ENCODE assay signal across 9 cellular contexts in the genomic region with DNA sequence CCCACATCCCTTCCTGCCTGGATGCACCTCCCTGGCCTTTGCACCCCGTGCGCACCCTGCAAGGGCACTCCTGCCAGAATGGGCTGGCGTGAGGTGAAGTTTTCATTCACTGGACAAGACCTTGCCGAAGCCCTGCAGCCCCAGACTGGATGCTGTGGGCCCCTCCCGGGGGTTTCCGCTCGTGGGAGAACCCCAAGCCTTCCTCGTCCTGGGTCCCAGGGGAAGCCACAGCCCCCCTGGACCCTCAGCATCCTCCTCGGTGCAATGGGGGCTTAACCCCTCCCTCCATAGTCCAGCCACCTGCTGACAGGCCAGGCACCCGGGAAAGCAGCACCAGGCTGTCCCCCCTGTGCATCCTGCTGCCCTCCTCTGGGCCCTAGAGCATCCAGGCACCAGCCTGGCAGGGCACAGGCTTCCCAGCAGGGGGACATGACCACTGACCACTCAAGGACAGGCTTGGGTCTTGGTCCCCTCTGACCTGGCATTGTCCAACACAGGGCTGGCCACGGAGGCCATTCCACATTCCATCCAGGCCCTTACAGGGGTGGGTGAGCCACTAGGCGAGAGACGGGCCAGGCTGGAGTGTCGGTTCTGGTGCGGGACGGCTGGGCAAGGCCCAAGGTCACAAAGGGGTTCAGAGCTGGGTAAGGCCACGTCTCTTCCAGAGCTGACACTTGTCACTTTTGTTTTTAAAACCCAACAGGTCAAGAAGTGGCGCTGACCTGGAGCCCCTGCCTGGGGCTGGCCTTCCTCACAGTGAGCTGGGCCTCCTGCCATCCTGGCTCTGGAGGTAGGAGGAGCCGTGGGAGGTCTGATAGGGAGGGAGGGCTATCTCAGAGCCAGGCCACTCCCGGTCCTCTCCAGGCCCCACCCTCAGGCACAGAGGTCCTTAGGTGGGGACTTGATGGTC. TPM values are rescaled to one million over a fixed set of nuclear protein-coding genes. Genes with fewer than 3 reads are reported as not detected.
A peak's percentile ranks its signal among the peaks of the same experiment; 100 is the strongest.
DNase-seq lines count a peak whose midpoint lies in the region; ATAC-seq and TF ChIP-seq lines count a peak whose summit lies in the region.
"Had no signal": no experiment of that assay in that cellular context is flagged by ENCODE, and none has a peak within 500 bp of the region (broad histone marks: within the 10 kb centered on the region; RNA-seq: fewer than 3 reads in every experiment).

No MANE protein-coding gene starts in this region.

- no peak overlapping the region for H3K4me2 ChIP-seq in GM23338

- peak overlapping the region; percentile 45 for H3K27ac Mint-ChIP-seq in GM23338
- no peak overlapping the region for H3K27ac Mint-ChIP-seq in activated naive CD8-positive, alpha-beta T cell treated with anti-CD3 and anti-CD28 coated beads, Interleukin-2, amount 50 U/mL, for 24 hours
- H3K27ac Mint-ChIP-seq in naive thymus-derived CD8-positive, alpha-beta T cell = peak overlapping the region in 3 of 10 donors; percentile 18 to 77 (median 52)

- ATAC-seq in GM23338 (peak; percentile 43), heart right ventricle (peak; percentile 15 to 53 (median 36))
- no peak for ATAC-seq in activated naive CD8-positive, alpha-beta T cell treated with anti-CD3 and anti-CD28 coated beads, Interleukin-2, amount 50 U/mL, for 24 hours
- ATAC-seq in naive thymus-derived CD8-positive, alpha-beta T cell = no peak

- WGBS in adrenal gland, 4 donors = 39 to 60% (median 41%) methylated on average over 2 to 20 of the region's 20 CpGs
- 39 to 45% methylated on average over 20 of the region's 20 CpGs for WGBS in heart right ventricle, 2 donors

- peaks cover 3% of the 10 kb centered on the region for H3K4me1 Mint-ChIP-seq in GM23338
- no peaks in the 10 kb centered on the region for H3K4me1 Mint-ChIP-seq in activated naive CD8-positive, alpha-beta T cell treated with anti-CD3 and anti-CD28 coated beads, Interleukin-2, amount 50 U/mL, for 24 hours
- H3K4me1 Mint-ChIP-seq in naive thymus-derived CD8-positive, alpha-beta T cell = peaks cover 0 to 1% (median 0%) of the 10 kb centered on the region in 4 donors
- H3K4me1 Mint-ChIP-seq: central memory CD8-positive, alpha-beta T cell had no signal

- no peak overlapping the region for H3K4me3 Mint-ChIP-seq in GM23338
- H3K4me3 Mint-ChIP-seq in activated naive CD8-positive, alpha-beta T cell treated with anti-CD3 and anti-CD28 coated beads, Interleukin-2, amount 50 U/mL, for 24 hours = no peak overlapping the region
- H3K4me3 Mint-ChIP-seq in naive thymus-derived CD8-positive, alpha-beta T cell = no peak overlapping the region
- H3K4me3 Mint-ChIP-seq: central memory CD8-positive, alpha-beta T cell had no signal

- H3K4me1 ChIP-seq in GM23338 (ENCODE audit: insufficient read depth) (no peaks in the 10 kb centered on the region), adrenal gland (replicated peaks in 1 of 2) (peaks cover 73 to 99% of the 10 kb centered on the region in 2 donors), heart right ventricle (peaks cover 87 to 100% (median 99%) of the 10 kb centered on the region in 9 donors), skeletal muscle tissue (ENCODE audit: control insufficient read depth in 3 of 3, insufficient read depth in 3 of 3, low read length in 3 of 3) (peaks cover 97% of the 10 kb centered on the region in 3 donors)

- peaks cover 4% of the 10 kb centered on the region for H3K27me3 Mint-ChIP-seq in GM23338 (ENCODE audit: insufficient read depth, low read depth, poor library complexity)
- H3K27me3 Mint-ChIP-seq in activated naive CD8-positive, alpha-beta T cell treated with anti-CD3 and anti-CD28 coated beads, Interleukin-2, amount 50 U/mL, for 24 hours = no peaks in the 10 kb centered on the region
- H3K27me3 Mint-ChIP-seq in naive thymus-derived CD8-positive, alpha-beta T cell = no peaks in the 10 kb centered on the region
- H3K27me3 Mint-ChIP-seq: central memory CD8-positive, alpha-beta T cell had no signal

- H3K27me3 ChIP-seq in GM23338 (ENCODE audit: insufficient read depth) = no peaks in the 10 kb centered on the region
- no peaks in the 10 kb centered on the region for H3K27me3 ChIP-seq in adrenal gland
- no peaks in the 10 kb centered on the region for H3K27me3 ChIP-seq in heart right ventricle
- no peaks in the 10 kb centered on the region for H3K27me3 ChIP-seq in skeletal muscle tissue (ENCODE audit: control insufficient read depth in 3 of 3, insufficient read depth in 3 of 3, low read length in 3 of 3)

- H3K36me3 Mint-ChIP-seq in GM23338 (ENCODE audit: low read depth) = no peaks in the 10 kb centered on the region
- H3K36me3 Mint-ChIP-seq in activated naive CD8-positive, alpha-beta T cell treated with anti-CD3 and anti-CD28 coated beads, Interleukin-2, amount 50 U/mL, for 24 hours (ENCODE audit: low read depth) = no peaks in the 10 kb centered on the region
- H3K36me3 Mint-ChIP-seq in naive thymus-derived CD8-positive, alpha-beta T cell = peaks cover 0 to 2% (median 0%) of the 10 kb centered on the region in 3 donors

- DNase-seq in GM23338 (ENCODE audit: low spot score) (peak; percentile 30), adrenal gland (peak; percentile 71 to 85 (median 82)), heart right ventricle (peak; percentile 71 to 73), superior temporal gyrus (ENCODE audit: extremely low spot score) (no peak), NCI-H1417 treated with DMSO at 0.1 percent for 48 hours (lab: John Stamatoyannopoulos, UW) (no peak)
- DNase-seq in activated naive CD8-positive, alpha-beta T cell treated with anti-CD3 and anti-CD28 coated beads, Interleukin-2, amount 50 U/mL, for 24 hours = no peak
- no peak for DNase-seq in naive thymus-derived CD8-positive, alpha-beta T cell

- intact Hi-C loops in adrenal gland (cut with DNase I) (no loop called here), heart right ventricle (cut with DNase I) (loop anchor here in 2 of 10 donors (5.0 kb wide), 1 partner anchor 37 kb away; no protein-coding TSS in a partner anchor)

- no peaks in the 10 kb centered on the region for H3K9me3 Mint-ChIP-seq in GM23338
- H3K9me3 Mint-ChIP-seq in activated naive CD8-positive, alpha-beta T cell treated with anti-CD3 and anti-CD28 coated beads, Interleukin-2, amount 50 U/mL, for 24 hours = no peaks in the 10 kb centered on the region
- H3K9me3 Mint-ChIP-seq in naive thymus-derived CD8-positive, alpha-beta T cell = no peaks in the 10 kb centered on the region
- H3K9me3 Mint-ChIP-seq: central memory CD8-positive, alpha-beta T cell had no signal

- H3K27ac ChIP-seq in GM23338 (ENCODE audit: low read depth) (no peak overlapping the region), adrenal gland (peak overlapping the region; percentile 73 to 95 (median 85)), heart right ventricle (peak overlapping the region; percentile 16 to 94 (median 86)), skeletal muscle tissue (ENCODE audit: low read depth, low read length) (peak overlapping the region; percentile 77)

- no peaks in the 10 kb centered on the region for H3K9me2 ChIP-seq in GM23338 (ENCODE audit: insufficient read depth)

- no peaks in the 10 kb centered on the region for H3F3A ChIP-seq in GM23338 (replicated peaks; ENCODE audit: low read depth)

- H3K4me3 ChIP-seq in GM23338 = no peak overlapping the region
- H3K4me3 ChIP-seq in adrenal gland = no peak overlapping the region
- no peak overlapping the region for H3K4me3 ChIP-seq in heart right ventricle
- H3K4me3 ChIP-seq in skeletal muscle tissue (ENCODE audit: low read length in 3 of 3) = no peak overlapping the region

- H2AFZ ChIP-seq in GM23338 = no peak overlapping the region

- no peaks in the 10 kb centered on the region for H4K20me1 ChIP-seq in GM23338 (replicated peaks; ENCODE audit: insufficient read depth)

- H3K36me3 ChIP-seq in GM23338 (ENCODE audit: insufficient read depth) (no peaks in the 10 kb centered on the region), adrenal gland (replicated peaks in 1 of 2) (peaks cover 0 to 61% of the 10 kb centered on the region in 2 donors), heart right ventricle (peaks cover 0 to 97% (median 36%) of the 10 kb centered on the region in 9 donors), skeletal muscle tissue (ENCODE audit: control insufficient read depth in 3 of 3, insufficient read depth in 3 of 3, low read length in 3 of 3) (peaks cover 29 to 44% (median 33%) of the 10 kb centered on the region in 3 donors)

- peak overlapping the region; percentile 33 to 79 (median 45) for H3K9ac ChIP-seq in skeletal muscle tissue (ENCODE audit: low read depth in 1 of 3, low read length in 3 of 3)

- no peaks in the 10 kb centered on the region for H3K79me2 ChIP-seq in GM23338 (replicated peaks; ENCODE audit: insufficient read depth)

- POLR2A ChIA-PET in naive thymus-derived CD8-positive, alpha-beta T cell (lab: Charles Lee) = no interaction called here

- no peak for TF ChIP-seq CTCF in GM23338 (conservative IDR thresholded peaks at IDR 0.05; ENCODE audit: low read depth in 2 of 2)
- TF ChIP-seq CTCF in adrenal gland (IDR thresholded peaks at IDR 0.05) = peak in 4 of 6 experiments; percentile 17 to 30 (median 18)
- TF ChIP-seq CTCF in heart right ventricle (IDR thresholded peaks at IDR 0.05) = no peak

- H3K9me3 ChIP-seq in adrenal gland (replicated peaks in 1 of 3) = no peaks in the 10 kb centered on the region
- H3K9me3 ChIP-seq in heart right ventricle = no peaks in the 10 kb centered on the region
- no peaks in the 10 kb centered on the region for H3K9me3 ChIP-seq in skeletal muscle tissue (ENCODE audit: control insufficient read depth in 3 of 3, low read length in 3 of 3)

- no peak for TF ChIP-seq POLR2A in adrenal gland (IDR thresholded peaks at IDR 0.05)

RNA-seq across cellular contexts. Expression of gene PPARA, which starts 41.5 kb away (rescaled TPM):
- total RNA-seq in GM23338 (2014; rRNA removed; shearing (Covaris generic)) = 6.0 and 12.6 TPM in 2 replicates
- polyA plus RNA-seq in GM23338 (2016; fragmentation: Nextera tagmentation; extraction: Ambion mirVana) (4.7 and 5.1 TPM in 2 replicates), adrenal gland (10 to 100 TPM in 1 of 3 donors, 1 to 10 TPM in 2; 5.1 to 17.0 (median 8.4) TPM), heart right ventricle (10 to 100 TPM; 15.5 to 20.3 TPM)
- total RNA-seq in adrenal gland (100 to 1,000 TPM in 1 of 8 donors, 10 to 100 TPM in 7; 27.6 to 208 (median 41.7) TPM), heart right ventricle (10 to 100 TPM; 69.0 to 89.5 (median 81.1) TPM), skeletal muscle tissue (18.8 TPM)
- 10 to 100 TPM; 18.4 to 22.6 TPM for total RNA-seq in naive thymus-derived CD8-positive, alpha-beta T cell
- 1 to 10 TPM; 3.5 to 3.7 (median 3.7) TPM for polyA plus RNA-seq in naive thymus-derived CD8-positive, alpha-beta T cell

Comparison
In these comparisons a context has a peak if more than half of its experiments do, and no peak if none do; other contexts are left out.
1. ATAC-seq: peak in GM23338 (single experiment) and heart right ventricle (8 of 8); none in activated naive CD8-positive, alpha-beta T cell treated with anti-CD3 and anti-CD28 coated beads, Interleukin-2, amount 50 U/mL, for 24 hours (single experiment) and naive thymus-derived CD8-positive, alpha-beta T cell (0 of 2).
2. DNase-seq: peak in GM23338 (single experiment), adrenal gland (7 of 7) and heart right ventricle (2 of 2); none in superior temporal gyrus (single experiment), NCI-H1417 treated with DMSO at 0.1 percent for 48 hours (single experiment), activated naive CD8-positive, alpha-beta T cell treated with anti-CD3 and anti-CD28 coated beads, Interleukin-2, amount 50 U/mL, for 24 hours (single experiment) and naive thymus-derived CD8-positive, alpha-beta T cell (0 of 10).
3. CTCF ChIP-seq: peak in adrenal gland (4 of 6); none in GM23338 (0 of 2) and heart right ventricle (0 of 9).